Comparison of ENCODE assay signal across 9 cellular contexts in genomic region chr10:129962558-129963075, GRCh38. TPM values are rescaled to one million over a fixed set of nuclear protein-coding genes. Genes with fewer than 3 reads are reported as not detected.
A peak's percentile ranks its signal among the peaks of the same experiment; 100 is the strongest.
DNase-seq lines count a peak whose midpoint lies in the region; ATAC-seq and TF ChIP-seq lines count a peak whose summit lies in the region.
"Had no signal": no experiment of that assay in that cellular context is flagged by ENCODE, and none has a peak within 500 bp of the region (broad histone marks: within the 10 kb centered on the region; RNA-seq: fewer than 3 reads in every experiment).

No MANE protein-coding gene starts in this region.

- peaks cover 5% of the 10 kb centered on the region for H3K36me3 Mint-ChIP-seq in activated CD8-positive, alpha-beta memory T cell treated with anti-CD3 and anti-CD28 coated beads, Interleukin-2, amount 10 ng/mL, durations not matched to agents 7 days and 5 days

- H3K4me3 Mint-ChIP-seq in activated CD8-positive, alpha-beta memory T cell treated with anti-CD3 and anti-CD28 coated beads, Interleukin-2, amount 10 ng/mL, durations not matched to agents 7 days and 5 days: peak overlapping the region; percentile 34

- DNase-seq in activated CD8-positive, alpha-beta memory T cell treated with anti-CD3 and anti-CD28 coated beads, Interleukin-2, amount 10 ng/mL, durations not matched to agents 7 days and 5 days: no peak
- no peak for DNase-seq in activated CD8-positive, alpha-beta memory T cell treated with anti-CD3 and anti-CD28 coated beads, Interleukin-2, amount 50 U/mL, for 48 hours
- DNase-seq in astrocyte of the cerebellum (ENCODE audit: low read depth) (no peak), lower lobe of right lung (no peak), thoracic aorta (ENCODE audit: low spot score) (no peak), cortex of kidney (lab: John Stamatoyannopoulos, UW) (no peak), SIG-M5 treated with dmso at 0.1 percent for 504 hours (lab: John Stamatoyannopoulos, UW; ENCODE audit: unreplicated experiment) (no peak), COLO668 (lab: John Stamatoyannopoulos, UW; ENCODE audit: unreplicated experiment) (no peak)

- H3K9me3 ChIP-seq in lower lobe of right lung (no peaks in the 10 kb centered on the region), thoracic aorta (no peaks in the 10 kb centered on the region)

- H3K4me3 ChIP-seq in astrocyte of the cerebellum (ENCODE audit: low read depth, low read length): peak overlapping the region; percentile 23
- peak overlapping the region; percentile 49 for H3K4me3 ChIP-seq in lower lobe of right lung
- H3K4me3 ChIP-seq in thoracic aorta: peak overlapping the region; percentile 77

- in situ Hi-C loops in astrocyte of the cerebellum (cut with HindIII; ENCODE audit: low sequenced_read_pairs): no loop called here

- no peaks in the 10 kb centered on the region for H3K9me3 Mint-ChIP-seq in activated CD8-positive, alpha-beta memory T cell treated with anti-CD3 and anti-CD28 coated beads, Interleukin-2, amount 10 ng/mL, durations not matched to agents 7 days and 5 days (ENCODE audit: low read depth)

- peaks cover 97% of the 10 kb centered on the region for H3K27me3 ChIP-seq in lower lobe of right lung (ENCODE audit: low read depth)
- H3K27me3 ChIP-seq in thoracic aorta (replicated peaks; ENCODE audit: insufficient read depth): peaks cover 24% of the 10 kb centered on the region

- H3K27me3 Mint-ChIP-seq in activated CD8-positive, alpha-beta memory T cell treated with anti-CD3 and anti-CD28 coated beads, Interleukin-2, amount 10 ng/mL, durations not matched to agents 7 days and 5 days: peaks cover 64% of the 10 kb centered on the region

- H3K27ac Mint-ChIP-seq in activated CD8-positive, alpha-beta memory T cell treated with anti-CD3 and anti-CD28 coated beads, Interleukin-2, amount 10 ng/mL, durations not matched to agents 7 days and 5 days: peak overlapping the region; percentile 61

- CTCF ChIA-PET in activated CD8-positive, alpha-beta memory T cell treated with anti-CD3 and anti-CD28 coated beads, Interleukin-2, amount 10 ng/mL, durations not matched to agents 7 days and 5 days (lab: Charles Lee): no interaction called here

- H3K4me1 ChIP-seq in lower lobe of right lung: peaks cover 36% of the 10 kb centered on the region
- H3K4me1 ChIP-seq in thoracic aorta (ENCODE audit: control insufficient read depth in 1 of 2, low read depth in 2 of 2): peaks cover 19 to 45% of the 10 kb centered on the region in 2 donors

- H3K27ac ChIP-seq in lower lobe of right lung (no peak overlapping the region), thoracic aorta (no peak overlapping the region)

- H3K36me3 ChIP-seq in lower lobe of right lung (no peaks in the 10 kb centered on the region), thoracic aorta (no peaks in the 10 kb centered on the region)

- TF ChIP-seq CTCF in astrocyte of the cerebellum (IDR thresholded peaks at IDR 0.05; ENCODE audit: low read depth, low read length, missing control alignments) (no peak), lower lobe of right lung (IDR thresholded peaks at IDR 0.05) (no peak), thoracic aorta (IDR thresholded peaks at IDR 0.05) (no peak)

- intact Hi-C loops in lower lobe of right lung (cut with DNase I): no loop called here

- ATAC-seq in activated CD8-positive, alpha-beta memory T cell treated with anti-CD3 and anti-CD28 coated beads, Interleukin-2, amount 10 ng/mL, durations not matched to agents 7 days and 5 days: no peak
- no peak for ATAC-seq in lower lobe of right lung
- no peak for ATAC-seq in thoracic aorta (ENCODE audit: insufficient number of reproducible peaks, low FRiP score, low read depth)

- H3K4me1 Mint-ChIP-seq in activated CD8-positive, alpha-beta memory T cell treated with anti-CD3 and anti-CD28 coated beads, Interleukin-2, amount 10 ng/mL, durations not matched to agents 7 days and 5 days: peaks cover 14% of the 10 kb centered on the region

RNA-seq across cellular contexts. Expression of gene EBF3, which starts 1.5 kb away (rescaled TPM):
- not detected for total RNA-seq in activated CD8-positive, alpha-beta memory T cell treated with anti-CD3 and anti-CD28 coated beads, Interleukin-2, amount 10 ng/mL, durations not matched to agents 7 days and 5 days
- total RNA-seq in lower lobe of right lung (0.53 TPM), thoracic aorta (1 to 10 TPM; 3.6 to 4.6 TPM)
- total RNA-seq: HT1080 had no signal

Comparison
In these comparisons a context has a peak if more than half of its experiments do, and no peak if none do; other contexts are left out.
1. H3K4me3 ChIP-seq: peak in every context shown above with its lines; median percentile 77 in thoracic aorta; 49 in lower lobe of right lung; 23 in astrocyte of the cerebellum.